ENCODE assay signal across 14 cellular contexts in genomic region chr20:46559685-46560440, GRCh38. TPM values are rescaled to one million over a fixed set of nuclear protein-coding genes. Genes with fewer than 3 reads are reported as not detected.
DNase-seq lines count a peak whose midpoint lies in the region; ATAC-seq and TF ChIP-seq lines count a peak whose summit lies in the region.
"Had no signal": no experiment of that assay in that cellular context is flagged by ENCODE, and none has a peak within 500 bp of the region (broad histone marks: within the 10 kb centered on the region; RNA-seq: fewer than 3 reads in every experiment).

No MANE protein-coding gene starts in this region.

- no peaks in the 10 kb centered on the region; the same call in 1 of the 2 replicates for H3K9me1 ChIP-seq in IMR-90 (ENCODE audit: insufficient read depth, low read length)

- TF ChIP-seq RAD21 in IMR-90 (IDR thresholded peaks at IDR 0.05; ENCODE audit: low read length) = no peak

- no peak overlapping the region for H4K5ac ChIP-seq in IMR-90 (ENCODE audit: low read depth, low read length)

- peaks cover 3% of the 10 kb centered on the region; the same call in 1 of the 2 replicates for H3K4me1 ChIP-seq in IMR-90 (ENCODE audit: control insufficient read depth, insufficient read depth, low read length)
- H3K4me1 ChIP-seq: prostate gland had no signal

- CTCF ChIA-PET in Calu3 (lab: Charles Lee) (interaction anchor here (0.7 to 1.7 kb wide), 4 partner anchors 13 to 130 kb away, joined by 3 to 9 read pairs (median 3); partner anchors contain the start of gene TP53RK), IMR-90 (lab: Yijun Ruan, JAX) (no interaction called here)

- H3K9me3 ChIP-seq in IMR-90 (ENCODE audit: control insufficient read depth, insufficient read depth, low read length) (no peaks in the 10 kb centered on the region), WERI-Rb-1 (ENCODE audit: severe bottlenecking) (no peaks in the 10 kb centered on the region)
- H3K9me3 ChIP-seq: prostate gland, stomach had no signal

- DNase-seq in Calu3 = peak; percentile 36
- DNase-seq in IMR-90 = no peak
- peak; percentile 30 for DNase-seq in WERI-Rb-1
- peak; percentile 74 for DNase-seq in medulla oblongata (ENCODE audit: extremely low spot score)
- DNase-seq in GM10266 (ENCODE audit: extremely low spot score) = no peak
- DNase-seq in coronary artery (ENCODE audit: low spot score) = no peak
- DNase-seq: mesenchymal stem cell; NCI-H2081; stimulated activated CD4-positive, alpha-beta T cell treated with anti-CD3 and anti-CD28 coated beads, Interleukin-2, amount 100 ng/mL, for 48 hours; stomach had no signal

- H3K4me3 Mint-ChIP-seq in Calu3 (ENCODE audit: low read depth, unreplicated experiment) = no peak overlapping the region
- H3K4me3 Mint-ChIP-seq: GM23338 had no signal

- no peak overlapping the region for H3K4me3 ChIP-seq in IMR-90 (ENCODE audit: insufficient read depth, low read depth, low read length)
- no peak overlapping the region for H3K4me3 ChIP-seq in WERI-Rb-1 (ENCODE audit: low read depth, low read length)
- no peak overlapping the region for H3K4me3 ChIP-seq in coronary artery
- H3K4me3 ChIP-seq: GM23338, prostate gland, stomach had no signal

- no peak overlapping the region for H2AK5ac ChIP-seq in IMR-90 (ENCODE audit: low read depth, low read length)

- H3K4me1 Mint-ChIP-seq in Calu3 (ENCODE audit: low read depth, unreplicated experiment) = peaks cover 6% of the 10 kb centered on the region

- peak; percentile 21 for TF ChIP-seq CTCF in Calu3 (IDR thresholded peaks at IDR 0.05; ENCODE audit: unreplicated experiment)
- 0 out of 2 replicates have a peak, but pooled peaks have one; percentile 8 for TF ChIP-seq CTCF in IMR-90 (conservative IDR thresholded peaks at IDR 0.05; ENCODE audit: low read depth, low read length)
- peak; percentile 27; the same call in 1 of the 2 replicates for TF ChIP-seq CTCF in WERI-Rb-1 (IDR thresholded peaks at IDR 0.05; ENCODE audit: low read depth, low read length)
- no peak for TF ChIP-seq CTCF in GM10266 (IDR thresholded peaks at IDR 0.05; ENCODE audit: control insufficient read depth, insufficient read depth, low read depth, missing control alignments)
- TF ChIP-seq CTCF in coronary artery (IDR thresholded peaks at IDR 0.05) = no peak

- no peak overlapping the region for H3K56ac ChIP-seq in IMR-90 (ENCODE audit: extremely low read depth, insufficient read depth, low read length)

- no peak overlapping the region for H3K18ac ChIP-seq in IMR-90 (ENCODE audit: low read depth, low read length)

- no peak overlapping the region for H3K9ac ChIP-seq in IMR-90 (ENCODE audit: low read depth, low read length)

- no peak overlapping the region for H3K4ac ChIP-seq in IMR-90 (ENCODE audit: low read depth, low read length)

- TF ChIP-seq POLR2A in IMR-90 (IDR thresholded peaks at IDR 0.05; ENCODE audit: low read depth, low read length) = no peak

- H2BK15ac ChIP-seq in IMR-90 (ENCODE audit: low read depth, low read length) = no peak overlapping the region

- in situ Hi-C loops in IMR-90 (cut with MboI; ENCODE audit: low sequenced_read_pairs) = no loop called here

- H2BK5ac ChIP-seq in IMR-90 (ENCODE audit: low read depth, low read length, poor library complexity, severe bottlenecking) = no peak overlapping the region

- H3K14ac ChIP-seq in IMR-90 (replicated peaks; ENCODE audit: low read depth, low read length) = no peak overlapping the region

- H3K36me3 ChIP-seq in IMR-90 (ENCODE audit: control insufficient read depth, insufficient read depth, low read length) = no peaks in the 10 kb centered on the region
- no peaks in the 10 kb centered on the region for H3K36me3 ChIP-seq in WERI-Rb-1
- H3K36me3 ChIP-seq: prostate gland, stomach had no signal

- H3K36me3 Mint-ChIP-seq in Calu3 (ENCODE audit: insufficient read depth, unreplicated experiment) = no peaks in the 10 kb centered on the region

- H4K20me1 ChIP-seq in IMR-90 (ENCODE audit: insufficient read depth, low read length) = no peaks in the 10 kb centered on the region

- POLR2A ChIA-PET in IMR-90 (lab: Charles Lee; ENCODE audit: unreplicated experiment) = no interaction called here

- no peak overlapping the region for H4K8ac ChIP-seq in IMR-90 (ENCODE audit: low read depth in 2 of 2, low read length in 2 of 2)

- no peak overlapping the region for H3K4me2 ChIP-seq in IMR-90 (ENCODE audit: low read depth, low read length)
- H3K4me2 ChIP-seq: GM23338 had no signal

- no peak overlapping the region for H2BK20ac ChIP-seq in IMR-90 (ENCODE audit: low read depth, low read length)

- no peak overlapping the region for H3K27ac ChIP-seq in IMR-90 (ENCODE audit: insufficient read depth, low read length)
- H3K27ac ChIP-seq in WERI-Rb-1 = no peak overlapping the region
- no peak overlapping the region for H3K27ac ChIP-seq in coronary artery
- H3K27ac ChIP-seq: prostate gland, stomach had no signal

- dilution Hi-C loops in IMR-90 (cut with HindIII; ENCODE audit: low sequenced_read_pairs, unreplicated experiment) = no loop called here

- no peak overlapping the region for H3K27ac Mint-ChIP-seq in Calu3 (ENCODE audit: unreplicated experiment)
- H3K27ac Mint-ChIP-seq: GM23338 had no signal

- H3K9me3 Mint-ChIP-seq in Calu3 (ENCODE audit: low read depth, unreplicated experiment) = no peaks in the 10 kb centered on the region
- H3K9me3 Mint-ChIP-seq: GM23338 had no signal

- H3K23ac ChIP-seq in IMR-90 (ENCODE audit: low read depth, low read length) = no peak overlapping the region

- BruUV-seq in Calu3 (replicated peaks; lab: Mats Ljungman, UMichigan) (no TSS peak), IMR-90 (replicated peaks; lab: Mats Ljungman, UMichigan) (no TSS peak)

- H3K27me3 Mint-ChIP-seq in Calu3 (ENCODE audit: unreplicated experiment) = peaks cover 27% of the 10 kb centered on the region

- no peak overlapping the region for H2AK9ac ChIP-seq in IMR-90 (replicated peaks; ENCODE audit: low read depth, low read length, poor library complexity)

- H3K27me3 ChIP-seq in IMR-90 (ENCODE audit: control insufficient read depth, insufficient read depth, low read length) (no peaks in the 10 kb centered on the region), WERI-Rb-1 (ENCODE audit: insufficient read depth, low read depth, severe bottlenecking) (no peaks in the 10 kb centered on the region)
- H3K27me3 ChIP-seq: stomach had no signal

- no peak overlapping the region for H2AFZ ChIP-seq in IMR-90 (replicated peaks; ENCODE audit: low read length, poor library complexity)
- H2AFZ ChIP-seq: GM23338 had no signal

- no peaks in the 10 kb centered on the region for H3K79me1 ChIP-seq in IMR-90 (ENCODE audit: low read depth in 1 of 2, low read length in 2 of 2)

- ATAC-seq in IMR-90 (ENCODE audit: low read depth) (no peak), HG02642 (IDR thresholded peaks at IDR 0.05; ENCODE audit: poor library complexity, unreplicated experiment) (no peak)
- ATAC-seq: GM23338 had no signal

- H2BK120ac ChIP-seq in IMR-90 (ENCODE audit: low read depth, low read length) = no peak overlapping the region

- intact Hi-C loops in Calu3 (cut with micrococcal nuclease; ENCODE audit: unreplicated experiment) (loop anchor here (1.0 to 5.0 kb wide), 2 partner anchors 38 to 121 kb away; no protein-coding TSS in a partner anchor), IMR-90 (cut with micrococcal nuclease) (loop anchor here (5.0 kb wide), 1 partner anchor 122 kb away; no protein-coding TSS in a partner anchor)

- 87% methylated on average over 3 of the region's 7 CpGs; no CpG with 5 or more reads in 1 of the 2 experiments for whole genome bisulfite sequencing in IMR-90 (ENCODE audit: extremely low coverage in 2 of 2, insufficient read length in 1 of 2), 2 experiments

- no peak overlapping the region for H4K91ac ChIP-seq in IMR-90 (ENCODE audit: insufficient read depth, low read depth, low read length)

TF ChIP-seq in IMR-90, 13 proteins besides CTCF, POLR2A, EP300 and RAD21 (continues in another document):
- TF ChIP-seq, protein P1, sequence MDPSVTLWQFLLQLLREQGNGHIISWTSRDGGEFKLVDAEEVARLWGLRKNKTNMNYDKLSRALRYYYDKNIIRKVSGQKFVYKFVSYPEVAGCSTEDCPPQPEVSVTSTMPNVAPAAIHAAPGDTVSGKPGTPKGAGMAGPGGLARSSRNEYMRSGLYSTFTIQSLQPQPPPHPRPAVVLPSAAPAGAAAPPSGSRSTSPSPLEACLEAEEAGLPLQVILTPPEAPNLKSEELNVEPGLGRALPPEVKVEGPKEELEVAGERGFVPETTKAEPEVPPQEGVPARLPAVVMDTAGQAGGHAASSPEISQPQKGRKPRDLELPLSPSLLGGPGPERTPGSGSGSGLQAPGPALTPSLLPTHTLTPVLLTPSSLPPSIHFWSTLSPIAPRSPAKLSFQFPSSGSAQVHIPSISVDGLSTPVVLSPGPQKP (IDR thresholded peaks at IDR 0.05; ENCODE audit: borderline replicate concordance, low read depth, low read length) = no peak
- TF ChIP-seq BHLHE40 (IDR thresholded peaks at IDR 0.05; ENCODE audit: low read depth, low read length) (no peak), RFX5 (IDR thresholded peaks at IDR 0.05; ENCODE audit: low read depth, low read length) (no peak), CEBPB (IDR thresholded peaks at IDR 0.05; ENCODE audit: low read depth, low read length) (no peak), USF2 (IDR thresholded peaks at IDR 0.05; ENCODE audit: low read depth, low read length) (no peak), FOS (IDR thresholded peaks at IDR 0.05; ENCODE audit: low read depth, low read length) (no peak), RCOR1 (IDR thresholded peaks at IDR 0.05; ENCODE audit: insufficient replicate concordance, low read length) (no peak), MAZ (IDR thresholded peaks at IDR 0.05; ENCODE audit: borderline replicate concordance, low read depth, low read length) (no peak), SMC3 (IDR thresholded peaks at IDR 0.05; ENCODE audit: low read depth, low read length) (no peak), NFE2L2 (IDR thresholded peaks at IDR 0.05; ENCODE audit: low read depth, low read length) (no peak), MXI1 (IDR thresholded peaks at IDR 0.05; ENCODE audit: borderline replicate concordance, low read depth, low read length) (no peak)

RNA-seq across cellular contexts. Expression of gene OCSTAMP, which starts 9.4 kb away (rescaled TPM):
- total RNA-seq in Calu3 (2022) = not detected in 2 replicates
- total RNA-seq in IMR-90 (2012; rRNA removed) = not detected in 2 replicates
- polyA plus RNA-seq in IMR-90 (2012; rRNA removed) = not detected in 2 replicates
- polyA plus RNA-seq in IMR-90 (2012; cell fraction: cytosol; rRNA removed) = not detected in 2 replicates
- polyA plus RNA-seq in IMR-90 (2012; cell fraction: nucleus; rRNA removed; ENCODE audit: low replicate concordance) = not detected in 2 replicates
- total RNA-seq: prostate gland, RPMI7951, stomach had no signal
- polyA plus RNA-seq: stomach had no signal

RNA-seq across cellular contexts. Expression of gene ZNF334, which starts 46.5 kb away (rescaled TPM):
- not detected in 2 replicates for total RNA-seq in Calu3 (2022)
- 1.1 and 1.4 TPM in 2 replicates for total RNA-seq in IMR-90 (2012; rRNA removed)
- 1.5 and 2.1 TPM in 2 replicates for polyA plus RNA-seq in IMR-90 (2012; rRNA removed)
- 0.12 and 0.29 TPM in 2 replicates for polyA plus RNA-seq in IMR-90 (2012; cell fraction: cytosol; rRNA removed)
- 1.7 and 14.9 TPM in 2 replicates for polyA plus RNA-seq in IMR-90 (2012; cell fraction: nucleus; rRNA removed; ENCODE audit: low replicate concordance)
- total RNA-seq: RPMI7951 had no signal

Comparison
In these comparisons a context has a peak if more than half of its experiments do, and no peak if none do; other contexts are left out.
1. DNase-seq: peak in Calu3 (single experiment), WERI-Rb-1 (single experiment) and medulla oblongata (single experiment); none in IMR-90 (single experiment), GM10266 (single experiment) and coronary artery (single experiment).
2. CTCF ChIP-seq: peak in Calu3 (single experiment), IMR-90 (single experiment) and WERI-Rb-1 (single experiment); none in GM10266 (single experiment) and coronary artery (single experiment).